Comparison of ENCODE assay signal across 8 cellular contexts in the genomic region with DNA sequence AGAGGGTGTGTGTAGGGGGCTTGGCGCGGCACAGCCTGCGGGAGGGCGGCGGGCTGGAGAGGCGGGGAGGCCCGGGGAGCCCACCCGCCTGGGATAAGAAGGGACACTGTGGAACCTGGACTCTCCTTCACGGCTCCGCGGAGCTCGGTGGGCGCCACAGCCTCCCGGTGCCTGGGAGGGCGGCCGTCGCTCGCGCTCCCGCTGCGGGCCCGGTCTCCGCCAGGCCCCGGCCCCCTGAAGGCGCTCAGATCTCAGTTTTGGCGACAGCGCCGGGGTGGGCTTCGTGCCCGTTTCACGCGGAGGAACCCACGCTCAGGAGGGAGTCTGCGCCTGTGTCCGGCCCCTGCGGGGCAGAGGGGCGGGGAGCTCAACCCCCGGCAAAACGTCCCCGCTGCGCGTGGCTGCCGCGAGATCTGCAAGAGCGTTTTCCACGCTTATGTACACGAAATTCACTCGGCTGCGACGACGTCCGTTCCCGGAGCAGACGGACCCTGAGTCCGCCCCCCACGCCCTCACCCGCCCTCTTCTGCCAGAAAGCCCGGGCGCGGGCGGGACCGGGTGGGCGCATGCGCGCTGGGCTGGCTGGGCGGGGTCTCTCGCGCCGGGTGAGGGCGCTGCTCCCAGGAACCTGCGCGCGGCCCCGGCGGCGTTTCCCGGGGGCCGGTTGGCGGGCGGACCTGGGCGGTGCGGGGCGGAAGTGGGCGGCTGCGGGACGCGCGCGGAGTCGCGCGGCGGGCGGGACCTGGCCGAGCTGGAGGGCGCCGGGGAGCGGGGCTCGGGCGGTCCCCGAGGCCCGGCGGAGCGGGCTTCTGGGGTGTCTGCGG. TPM values are rescaled to one million over a fixed set of nuclear protein-coding genes. Genes with fewer than 3 reads are reported as not detected.
DNase-seq lines count a peak whose midpoint lies in the region; ATAC-seq lines count a peak whose summit lies in the region.

A gene (plus strand): TSS at position 704 of the 824 bp plus-strand sequence.

- peak within 1 kb of the TSS; percentile 53 for H3K27ac ChIP-seq in epithelial cell of prostate

- DNase-seq in D341Med (ENCODE audit: low spot score) (peak; percentile 100), HuH-7 (ENCODE audit: low spot score) (peak; percentile 99), OCI-M1 (lab: John Stamatoyannopoulos, UW) (peak; percentile 94), activated T-cell treated with anti-CD3 and anti-CD28 coated beads for 4 hours (peak; percentile 96), epithelial cell of prostate (ENCODE audit: low read depth, low spot score) (no peak), mucosa of gallbladder (ENCODE audit: low spot score) (peak; percentile 93)
- peak; percentile 90 to 91 for DNase-seq in stimulated activated CD8-positive, alpha-beta memory T cell treated with anti-CD3 and anti-CD28 coated beads, Interleukin-4, amount 100 ng/mL, for 4 hours (ENCODE audit: low read depth in 2 of 2, low spot score in 1 of 2)

- ATAC-seq in GM21447 (IDR thresholded peaks at IDR 0.05; ENCODE audit: unreplicated experiment), result peak; percentile 73

RNA-seq across cellular contexts. Expression of the gene that starts here (rescaled TPM):
- 61.2 TPM for total RNA-seq in mucosa of gallbladder
